In genomic region chr19:2578911-2579677, GRCh38 we compare ENCODE assay signal across 8 cellular contexts.
DNase-seq lines count a peak whose midpoint lies in the region; ATAC-seq and TF ChIP-seq lines count a peak whose summit lies in the region.

No MANE protein-coding gene starts in this region.

- H3K27ac ChIP-seq in colonic mucosa = peak overlapping the region; percentile 58

- H3K4me3 ChIP-seq in GM12865 (ENCODE audit: low read depth, low read length) (no peak overlapping the region), colonic mucosa (peak overlapping the region; percentile 14)

- ATAC-seq in GM18907 (IDR thresholded peaks at IDR 0.05; ENCODE audit: unreplicated experiment) = no peak
- no peak for ATAC-seq in HG03442 (IDR thresholded peaks at IDR 0.05; ENCODE audit: unreplicated experiment)

- intact Hi-C loops in colonic mucosa (cut with DNase I) = loop anchor here (2.0 kb wide), 1 partner anchor 104 kb away; no protein-coding TSS in a partner anchor

- H3K9ac ChIP-seq in colonic mucosa (ENCODE audit: low read depth in 2 of 2, low read length in 2 of 2) = peak overlapping the region; percentile 71 to 76

- DNase-seq in GM12865 (ENCODE audit: low read depth) = peak; percentile 65
- DNase-seq in NCI-H345 (lab: John Stamatoyannopoulos, UW) = peak; percentile 42
- DNase-seq in activated CD4-positive, alpha-beta T cell treated with anti-CD3 and anti-CD28 coated beads, Interleukin-2, amount 50 U/mL, for 1 hour = peak; percentile 59
- DNase-seq in colonic mucosa = peak; percentile 88
- peak; percentile 86 for DNase-seq in kidney glomerular epithelial cell (lab: John Stamatoyannopoulos, UW)
- DNase-seq in stimulated activated CD4-positive, alpha-beta T cell treated with anti-CD3 and anti-CD28 coated beads, Interleukin-12 subunit alpha, Interleukin-12 subunit beta, amount 100 ng/mL, for 48 hours (ENCODE audit: low read depth in 2 of 3, low spot score in 1 of 3) = peak; percentile 39 to 52 (median 52)

- no peaks in the 10 kb centered on the region for H3K36me3 ChIP-seq in colonic mucosa

- TF ChIP-seq CTCF in GM12865 (IDR thresholded peaks at IDR 0.05; ENCODE audit: insufficient read depth, low read depth, low read length, missing control alignments) = peak; percentile 44
- TF ChIP-seq CTCF in colonic mucosa (IDR thresholded peaks at IDR 0.05) = peak; percentile 71

- no peaks in the 10 kb centered on the region for H3K9me3 ChIP-seq in colonic mucosa

- H3K4me1 ChIP-seq in colonic mucosa = peaks cover 10% of the 10 kb centered on the region

- no peaks in the 10 kb centered on the region for H3K27me3 ChIP-seq in colonic mucosa
